In the genomic region with DNA sequence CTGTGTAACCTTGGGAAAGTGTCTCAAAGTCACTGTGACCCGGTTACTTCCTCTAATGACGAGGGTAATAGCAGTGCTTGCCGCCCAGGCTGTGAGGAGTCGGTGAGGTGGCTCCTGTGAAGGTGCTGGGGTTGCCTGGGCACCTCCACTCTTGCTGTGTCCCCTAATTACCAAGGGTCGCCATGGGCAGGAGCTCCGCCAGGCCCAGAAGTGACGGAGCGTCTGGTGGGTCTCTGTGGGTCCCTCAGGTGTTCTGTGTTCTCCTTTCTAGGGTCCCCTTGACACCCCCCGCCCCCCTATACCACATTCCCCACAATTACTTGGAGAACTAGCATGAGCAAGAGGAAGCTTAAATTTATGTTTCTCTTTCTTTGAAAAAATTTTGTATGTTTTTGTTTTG, we compare ENCODE assay signal across 30 cellular contexts.
"Had no signal": no experiment of that assay in that cellular context is flagged by ENCODE, and none has a peak within 500 bp of the region (broad histone marks: within the 10 kb centered on the region; RNA-seq: fewer than 3 reads in every experiment).

No MANE protein-coding gene starts in this region.

- H3K36me3 ChIP-seq: ascending aorta, breast epithelium, cardiac muscle cell, colonic mucosa, esophagus squamous epithelium, gastroesophageal sphincter, heart right ventricle, WERI-Rb-1 had no signal

- H3K36me3 Mint-ChIP-seq: activated naive CD4-positive, alpha-beta T cell treated with anti-CD3 and anti-CD28 coated beads, Interleukin-2, amount 10 ng/mL, durations not matched to agents 7 days and 5 days; activated naive CD4-positive, alpha-beta T cell treated with anti-CD3 and anti-CD28 coated beads, Interleukin-2, amount 50 U/mL, for 72 hours; activated naive CD8-positive, alpha-beta T cell treated with anti-CD3 and anti-CD28 coated beads, Interleukin-2, amount 10 ng/mL, durations not matched to agents 7 days and 5 days; brain had no signal

- H3K27me3 Mint-ChIP-seq: activated B cell treated with CpG ODN at 0.5 μM for 24 hours; activated CD4-positive, alpha-beta memory T cell treated with anti-CD3 and anti-CD28 coated beads, Interleukin-2, amount 10 ng/mL, durations not matched to agents 7 days and 5 days; activated naive CD4-positive, alpha-beta T cell treated with anti-CD3 and anti-CD28 coated beads, Interleukin-2, amount 10 ng/mL, durations not matched to agents 7 days and 5 days; activated naive CD8-positive, alpha-beta T cell treated with anti-CD3 and anti-CD28 coated beads, Interleukin-2, amount 10 ng/mL, durations not matched to agents 7 days and 5 days; activated T-cell treated with anti-CD3 and anti-CD28 coated beads, Interleukin-2, amount 50 U/mL, for 24 hours; brain had no signal

- ATAC-seq: activated CD4-positive, CD25-positive, alpha-beta regulatory T cell treated with anti-CD3 and anti-CD28 coated beads, Interleukin-2, amount 50 U/mL, for 24 hours; activated naive CD4-positive, alpha-beta T cell treated with anti-CD3 and anti-CD28 coated beads, Interleukin-2, amount 50 U/mL, for 72 hours; activated T-cell treated with anti-CD3 and anti-CD28 coated beads, Interleukin-2, amount 50 U/mL, for 72 hours; gastroesophageal sphincter; heart right ventricle; T-helper 17 cell had no signal

- H3K9me3 ChIP-seq: ascending aorta, breast epithelium, colonic mucosa, esophagus squamous epithelium, gastroesophageal sphincter, heart right ventricle had no signal

- DNase-seq: activated B cell treated with CpG ODN at 0.5 μM for 24 hours; activated CD4-positive, alpha-beta memory T cell treated with anti-CD3 and anti-CD28 coated beads, Interleukin-2, amount 10 ng/mL, durations not matched to agents 7 days and 5 days; activated CD4-positive, alpha-beta T cell treated with anti-CD3 and anti-CD28 coated beads for 48 hours; activated CD8-positive, alpha-beta memory T cell treated with anti-CD3 and anti-CD28 coated beads, Interleukin-2, amount 50 U/mL, for 48 hours; activated gamma-delta T cell; activated naive CD4-positive, alpha-beta T cell; activated naive CD4-positive, alpha-beta T cell treated with anti-CD3 and anti-CD28 coated beads, Interleukin-2, amount 10 ng/mL, durations not matched to agents 7 days and 5 days; activated naive CD8-positive, alpha-beta T cell treated with anti-CD3 and anti-CD28 coated beads, Interleukin-2, amount 10 ng/mL, durations not matched to agents 7 days and 5 days; activated T-cell treated with anti-CD3 and anti-CD28 coated beads for 4 hours; activated T-cell treated with anti-CD3 and anti-CD28 coated beads, Interleukin-2, amount 50 U/mL, for 24 hours; activated T-cell treated with anti-CD3 and anti-CD28 coated beads, Interleukin-2, amount 50 U/mL, for 72 hours; central memory CD4-positive, alpha-beta T cell; cerebellar nuclear complex; colonic mucosa; effector CD8-positive, alpha-beta T cell; esophagus squamous epithelium; foreskin melanocyte; heart right ventricle; T-helper 17 cell; T1000; WERI-Rb-1 had no signal

- H3K9me3 Mint-ChIP-seq: activated B cell treated with CpG ODN at 0.5 μM for 24 hours; activated CD4-positive, alpha-beta memory T cell treated with anti-CD3 and anti-CD28 coated beads, Interleukin-2, amount 10 ng/mL, durations not matched to agents 7 days and 5 days; activated naive CD4-positive, alpha-beta T cell treated with anti-CD3 and anti-CD28 coated beads, Interleukin-2, amount 50 U/mL, for 72 hours; activated naive CD8-positive, alpha-beta T cell treated with anti-CD3 and anti-CD28 coated beads, Interleukin-2, amount 10 ng/mL, durations not matched to agents 7 days and 5 days; activated T-cell treated with anti-CD3 and anti-CD28 coated beads, Interleukin-2, amount 50 U/mL, for 24 hours; activated T-cell treated with anti-CD3 and anti-CD28 coated beads, Interleukin-2, amount 50 U/mL, for 72 hours; T-helper 2 cell treated with Interferon-gamma antibody and Interleukin-4, amounts not matched to agents 5 μg/mL and 100 μg/mL, for 36 hours had no signal

- H3K4me1 Mint-ChIP-seq: activated B cell treated with CpG ODN at 0.5 μM for 24 hours; activated CD4-positive, alpha-beta memory T cell treated with anti-CD3 and anti-CD28 coated beads, Interleukin-2, amount 10 ng/mL, durations not matched to agents 7 days and 5 days; activated naive CD4-positive, alpha-beta T cell treated with anti-CD3 and anti-CD28 coated beads, Interleukin-2, amount 10 ng/mL, durations not matched to agents 7 days and 5 days; activated naive CD8-positive, alpha-beta T cell treated with anti-CD3 and anti-CD28 coated beads, Interleukin-2, amount 10 ng/mL, durations not matched to agents 7 days and 5 days; brain had no signal

- H3K27me3 ChIP-seq: ascending aorta, cardiac muscle cell, colonic mucosa, esophagus squamous epithelium, gastroesophageal sphincter had no signal

- H3K4me1 ChIP-seq: ascending aorta, breast epithelium, colonic mucosa, esophagus squamous epithelium, gastroesophageal sphincter, heart right ventricle had no signal

- H3K27ac Mint-ChIP-seq: activated B cell treated with CpG ODN at 0.5 μM for 24 hours; activated CD4-positive, alpha-beta memory T cell treated with anti-CD3 and anti-CD28 coated beads, Interleukin-2, amount 10 ng/mL, durations not matched to agents 7 days and 5 days; activated naive CD4-positive, alpha-beta T cell treated with anti-CD3 and anti-CD28 coated beads, Interleukin-2, amount 10 ng/mL, durations not matched to agents 7 days and 5 days; activated naive CD4-positive, alpha-beta T cell treated with anti-CD3 and anti-CD28 coated beads, Interleukin-2, amount 50 U/mL, for 72 hours; activated naive CD8-positive, alpha-beta T cell treated with anti-CD3 and anti-CD28 coated beads, Interleukin-2, amount 10 ng/mL, durations not matched to agents 7 days and 5 days; activated T-cell treated with anti-CD3 and anti-CD28 coated beads, Interleukin-2, amount 50 U/mL, for 24 hours; activated T-cell treated with anti-CD3 and anti-CD28 coated beads, Interleukin-2, amount 50 U/mL, for 72 hours; brain; T-helper 17 cell; T-helper 2 cell treated with Interferon-gamma antibody and Interleukin-4, amounts not matched to agents 5 μg/mL and 100 μg/mL, for 36 hours had no signal

- H3K4me3 ChIP-seq: ascending aorta, breast epithelium, cardiac muscle cell, colonic mucosa, esophagus squamous epithelium, gastroesophageal sphincter, heart right ventricle had no signal

- H3K4me3 Mint-ChIP-seq: activated B cell treated with CpG ODN at 0.5 μM for 24 hours; activated CD4-positive, alpha-beta memory T cell treated with anti-CD3 and anti-CD28 coated beads, Interleukin-2, amount 10 ng/mL, durations not matched to agents 7 days and 5 days; activated naive CD4-positive, alpha-beta T cell treated with anti-CD3 and anti-CD28 coated beads, Interleukin-2, amount 10 ng/mL, durations not matched to agents 7 days and 5 days; activated naive CD8-positive, alpha-beta T cell treated with anti-CD3 and anti-CD28 coated beads, Interleukin-2, amount 10 ng/mL, durations not matched to agents 7 days and 5 days; activated T-cell treated with anti-CD3 and anti-CD28 coated beads, Interleukin-2, amount 50 U/mL, for 24 hours; activated T-cell treated with anti-CD3 and anti-CD28 coated beads, Interleukin-2, amount 50 U/mL, for 72 hours; brain; T-helper 17 cell; T-helper 2 cell treated with Interferon-gamma antibody and Interleukin-4, amounts not matched to agents 5 μg/mL and 100 μg/mL, for 36 hours had no signal

- H3K27ac ChIP-seq: ascending aorta, breast epithelium, cardiac muscle cell, colonic mucosa, epithelial cell of prostate, esophagus squamous epithelium, gastroesophageal sphincter, heart right ventricle, WERI-Rb-1 had no signal
